28 cellular contexts compared by ENCODE assay signal in genomic region chr9:76531231-76531775, GRCh38.
DNase-seq lines count a peak whose midpoint lies in the region; ATAC-seq and TF ChIP-seq lines count a peak whose summit lies in the region.
"Had no signal": no experiment of that assay in that cellular context is flagged by ENCODE, and none has a peak within 500 bp of the region (broad histone marks: within the 10 kb centered on the region; RNA-seq: fewer than 3 reads in every experiment).

No MANE protein-coding gene starts in this region.

- peaks cover 7% of the 10 kb centered on the region for H3K4me1 ChIP-seq in fibroblast of lung (ENCODE audit: control insufficient read depth, extremely low read depth, insufficient read depth, low read length)
- H3K4me1 ChIP-seq in skeletal muscle satellite cell (ENCODE audit: control insufficient read depth, insufficient read depth, low read length) = peaks cover 45% of the 10 kb centered on the region
- H3K4me1 ChIP-seq: adrenal gland, lower lobe of right lung had no signal

- H3K27me3 ChIP-seq in fibroblast of lung (ENCODE audit: control insufficient read depth, insufficient read depth, low read length) (no peaks in the 10 kb centered on the region), skeletal muscle satellite cell (ENCODE audit: control insufficient read depth, insufficient read depth, low read length) (no peaks in the 10 kb centered on the region)
- H3K27me3 ChIP-seq: adrenal gland, brain microvascular endothelial cell, heart right ventricle, neutrophil had no signal

- H3K79me2 ChIP-seq in fibroblast of lung (ENCODE audit: control insufficient read depth, insufficient read depth, low read length) = no peaks in the 10 kb centered on the region

- peak overlapping the region; percentile 38; the same call in 1 of the 2 replicates for H3K27ac ChIP-seq in VCaP
- no peak overlapping the region for H3K27ac ChIP-seq in fibroblast of lung (ENCODE audit: insufficient read depth, low read length)
- H3K27ac ChIP-seq: brain microvascular endothelial cell, lower lobe of right lung, neutrophil had no signal

- peak overlapping the region; percentile 18 for H3K4me2 ChIP-seq in fibroblast of lung (ENCODE audit: extremely low read depth, insufficient read depth, low read length)
- peak overlapping the region; percentile 60 for H3K4me2 ChIP-seq in skeletal muscle satellite cell (ENCODE audit: low read length)

- no peaks in the 10 kb centered on the region for H4K20me1 ChIP-seq in fibroblast of lung (ENCODE audit: control insufficient read depth, extremely low read depth, insufficient read depth, low read length)

- H2AFZ ChIP-seq in fibroblast of lung (ENCODE audit: low read length) = no peak overlapping the region

- TF ChIP-seq CTCF in VCaP (conservative IDR thresholded peaks at IDR 0.05) (no peak), fibroblast of lung (conservative IDR thresholded peaks at IDR 0.05 in 1 of 2, IDR thresholded peaks at IDR 0.05 in 1 of 2; ENCODE audit: low read depth in 1 of 2, low read length in 2 of 2) (no peak)

- no peak overlapping the region for H3K4me3 ChIP-seq in fibroblast of lung (replicated peaks in 1 of 4; ENCODE audit: control extremely low read depth in 1 of 4, insufficient read depth in 1 of 4, low read depth in 3 of 4, low read length in 4 of 4)
- no peak overlapping the region for H3K4me3 ChIP-seq in skeletal muscle satellite cell (ENCODE audit: low read length)
- H3K4me3 ChIP-seq: adrenal gland, heart right ventricle, lower lobe of right lung had no signal

- H3K9me3 ChIP-seq in fibroblast of lung (ENCODE audit: control insufficient read depth, insufficient read depth, low read depth, low read length) (no peaks in the 10 kb centered on the region), skeletal muscle satellite cell (replicated peaks; ENCODE audit: low read length) (no peaks in the 10 kb centered on the region)
- H3K9me3 ChIP-seq: adrenal gland, lower lobe of right lung, neutrophil, thoracic aorta had no signal

- DNase-seq in NCI-H1092 treated with DMSO at 0.1 percent for 48 hours (lab: John Stamatoyannopoulos, UW) (peak; percentile 14), NCI-H1092 (lab: John Stamatoyannopoulos, UW) (no peak), fibroblast of lung (ENCODE audit: low read depth in 2 of 2) (no peak), cerebellar cortex (ENCODE audit: low spot score) (no peak), NCI-H2107 treated with DMSO at 0.1 percent for 48 hours (lab: John Stamatoyannopoulos, UW; ENCODE audit: unreplicated experiment) (no peak)
- DNase-seq: 8988T; activated CD4-positive, alpha-beta T cell treated with anti-CD3 and anti-CD28 coated beads, Interleukin-2, amount 50 U/mL, for 4 hours; activated naive CD4-positive, alpha-beta T cell treated with Interleukin-2 at 50 U/mL for 16 hours; activated T-cell treated with anti-CD3 and anti-CD28 coated beads, Interleukin-2, amount 50 U/mL, for 72 hours; brain microvascular endothelial cell; CD4-positive, alpha-beta T cell; effector CD8-positive, alpha-beta T cell; foreskin melanocyte; H9; heart right ventricle; lower lobe of right lung; NCI-H146; NCI-H524 treated with DMSO at 0.1 percent for 48 hours; Right ventricle myocardium superior; stimulated activated naive CD8-positive, alpha-beta T cell treated with anti-CD3 and anti-CD28 coated beads, Interleukin-15, Interleukin-2, amounts not matched to agents 100 U/mL and 50 U/mL, for 24 hours; T1000 had no signal

- ATAC-seq in HG02938 (IDR thresholded peaks at IDR 0.05; ENCODE audit: unreplicated experiment) = no peak
- ATAC-seq: activated T-cell treated with anti-CD3 and anti-CD28 coated beads, Interleukin-2, amount 50 U/mL, for 72 hours; esophagus mucosa; lower lobe of right lung; stimulated activated naive CD8-positive, alpha-beta T cell treated with anti-CD3 and anti-CD28 coated beads, Interleukin-15, Interleukin-2, amounts not matched to agents 100 U/mL and 50 U/mL, for 24 hours had no signal

- H3K36me3 ChIP-seq in fibroblast of lung (ENCODE audit: control insufficient read depth, insufficient read depth, low read length) = no peaks in the 10 kb centered on the region
- peaks cover 4% of the 10 kb centered on the region for H3K36me3 ChIP-seq in skeletal muscle satellite cell (ENCODE audit: insufficient read depth, low read length)
- H3K36me3 ChIP-seq: adrenal gland, brain microvascular endothelial cell, heart right ventricle, lower lobe of right lung, neutrophil, thoracic aorta had no signal

- H3K9ac ChIP-seq in fibroblast of lung (ENCODE audit: insufficient read depth, low read length) (no peak overlapping the region), skeletal muscle satellite cell (ENCODE audit: low read depth, low read length) (peak overlapping the region; percentile 71)
